In the genomic region with DNA sequence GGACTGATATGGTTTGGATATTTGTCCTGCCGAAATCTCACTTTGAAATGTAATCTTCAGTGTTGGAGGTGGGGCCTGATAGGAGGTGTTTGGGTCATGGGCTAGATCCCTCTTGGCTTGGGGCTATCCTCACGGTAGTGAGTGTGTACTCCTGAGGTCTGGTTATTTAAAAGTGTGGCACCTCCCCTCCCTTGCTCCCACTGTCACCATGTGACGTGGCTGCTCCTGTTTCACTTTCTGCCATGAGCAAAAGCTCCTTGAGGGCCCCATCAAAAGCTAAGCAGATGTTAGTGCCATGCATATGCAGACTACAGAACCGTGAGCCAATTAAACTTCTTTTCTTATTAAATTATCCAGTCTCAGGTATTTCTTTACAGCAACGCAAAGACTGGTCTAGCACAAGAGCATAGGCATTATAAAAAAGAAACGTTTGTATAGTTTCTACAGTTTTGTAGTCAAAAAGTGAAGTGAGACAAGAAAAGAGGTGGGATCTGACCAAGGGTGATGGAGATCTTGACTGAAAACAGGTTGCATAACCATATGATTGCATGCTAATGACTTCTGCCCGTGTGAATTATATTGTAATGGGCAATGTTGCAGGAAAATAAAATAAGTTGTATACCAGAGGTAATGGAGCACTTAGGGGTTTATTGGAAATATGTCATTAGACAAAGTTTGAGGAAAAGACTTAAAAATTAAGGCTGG, we compare ENCODE assay signal across 15 cellular contexts. TPM values are rescaled to one million over a fixed set of nuclear protein-coding genes. Genes with fewer than 3 reads are reported as not detected.
DNase-seq lines count a peak whose midpoint lies in the region; ATAC-seq and TF ChIP-seq lines count a peak whose summit lies in the region.
"Had no signal": no experiment of that assay in that cellular context is flagged by ENCODE, and none has a peak within 500 bp of the region (broad histone marks: within the 10 kb centered on the region; RNA-seq: fewer than 3 reads in every experiment).

No MANE protein-coding gene starts in this region.

- 67 to 74% methylated on average over 6 to 7 of the region's 7 CpGs for WGBS in transverse colon (ENCODE audit: low coverage in 1 of 2), 2 donors
- WGBS in psoas muscle, 3 donors, result 60 to 67% (median 66%) methylated on average over 7 of the region's 7 CpGs

- no peaks in the 10 kb centered on the region for H3K36me3 ChIP-seq in transverse colon
- H3K36me3 ChIP-seq in psoas muscle (ENCODE audit: insufficient read depth in 1 of 2, low read depth in 1 of 2), result no peaks in the 10 kb centered on the region
- H3K36me3 ChIP-seq: breast epithelium, SJSA1, suprapubic skin had no signal

- DNase-seq in MV-4-11 (lab: John Stamatoyannopoulos, UW), result peak; percentile 79
- DNase-seq in transverse colon, result peak; percentile 34
- DNase-seq in DMS53 (lab: John Stamatoyannopoulos, UW), result no peak
- no peak for DNase-seq in psoas muscle
- DNase-seq: activated naive CD4-positive, alpha-beta T cell treated with anti-CD3 and anti-CD28 coated beads, Interleukin-2, amount 50 U/mL, for 16 hours; effector CD8-positive, alpha-beta T cell; mesendoderm; NCI-H1105 had no signal

- no peaks in the 10 kb centered on the region for H3K27me3 ChIP-seq in transverse colon
- H3K27me3 ChIP-seq in psoas muscle (ENCODE audit: insufficient read depth in 3 of 3, low read length in 2 of 3), result peaks cover 0 to 4% (median 0%) of the 10 kb centered on the region in 3 donors
- H3K27me3 ChIP-seq: breast epithelium, SJSA1, suprapubic skin had no signal

- TF ChIP-seq EP300 in transverse colon (IDR thresholded peaks at IDR 0.05; ENCODE audit: low read depth), result no peak

- intact Hi-C loops in transverse colon (cut with DNase I; ENCODE audit: low total_unique reads) (no loop called here), psoas muscle (cut with DNase I) (no loop called here)

- no peak overlapping the region for H3K27ac ChIP-seq in transverse colon
- H3K27ac ChIP-seq in psoas muscle, result no peak overlapping the region
- H3K27ac ChIP-seq: breast epithelium, C4-2B, SJSA1, suprapubic skin had no signal

- no peak for TF ChIP-seq POLR2A in transverse colon (IDR thresholded peaks at IDR 0.05)

- in situ Hi-C loops in transverse colon (cut with MboI; ENCODE audit: low pct_ligation_motif_present in 1 of 4, low pct_unique_long_range_greater_than_20kb in 1 of 4, low sequenced_read_pairs in 3 of 4), result no loop called here

- H3K4me3 ChIP-seq in transverse colon (no peak overlapping the region), psoas muscle (no peak overlapping the region)
- H3K4me3 ChIP-seq: breast epithelium, SJSA1, suprapubic skin had no signal

- no peak for TF ChIP-seq CTCF in transverse colon (IDR thresholded peaks at IDR 0.05)
- no peak for TF ChIP-seq CTCF in psoas muscle (IDR thresholded peaks at IDR 0.05)

- ATAC-seq in GM19023 (IDR thresholded peaks at IDR 0.05; ENCODE audit: unreplicated experiment), result peak; percentile 65
- peak; percentile 70 for ATAC-seq in GM21786 (IDR thresholded peaks at IDR 0.05; ENCODE audit: unreplicated experiment)
- no peak for ATAC-seq in GM19324 (IDR thresholded peaks at IDR 0.05; ENCODE audit: low FRiP score, unreplicated experiment)
- no peak for ATAC-seq in psoas muscle

- no peaks in the 10 kb centered on the region for H3K4me1 ChIP-seq in transverse colon
- no peaks in the 10 kb centered on the region for H3K4me1 ChIP-seq in psoas muscle
- H3K4me1 ChIP-seq: breast epithelium, SJSA1, suprapubic skin had no signal

- H3K9me3 ChIP-seq in transverse colon (no peaks in the 10 kb centered on the region), psoas muscle (no peaks in the 10 kb centered on the region)
- H3K9me3 ChIP-seq: breast epithelium, SJSA1, suprapubic skin had no signal

RNA-seq across cellular contexts. Expression of gene CLASP2, which starts 28.5 kb away (rescaled TPM):
- total RNA-seq in transverse colon, result 100 to 1,000 TPM in 1 of 4 donors, 10 to 100 TPM in 3; 50.0 to 119 (median 56.6) TPM
- 10 to 100 TPM; 37.7 to 71.9 (median 62.5) TPM for total RNA-seq in psoas muscle
- polyA plus RNA-seq in psoas muscle, result 10 to 100 TPM in 1 of 3 donors, 1 to 10 TPM in 2; 7.3 to 32.4 (median 9.3) TPM

RNA-seq across cellular contexts. Expression of gene PDCD6IP, which starts 51.9 kb away (rescaled TPM):
- total RNA-seq in transverse colon (100 to 1,000 TPM in 3 of 4 donors, 10 to 100 TPM in 1; 89.0 to 523 (median 372) TPM), psoas muscle (100 to 1,000 TPM; 116 to 152 (median 127) TPM)
- polyA plus RNA-seq in psoas muscle, result 10 to 100 TPM; 30.6 to 98.4 (median 47.9) TPM

Comparison
In these comparisons a context has a peak if more than half of its experiments do, and no peak if none do; other contexts are left out.
1. ATAC-seq: peak in GM19023 (single experiment) and GM21786 (single experiment); none in GM19324 (single experiment) and psoas muscle (0 of 4).
2. DNase-seq: peak in MV-4-11 (single experiment) and transverse colon (single experiment); none in DMS53 (single experiment) and psoas muscle (0 of 2).